Comparison of ENCODE assay signal across 26 cellular contexts in the genomic region with DNA sequence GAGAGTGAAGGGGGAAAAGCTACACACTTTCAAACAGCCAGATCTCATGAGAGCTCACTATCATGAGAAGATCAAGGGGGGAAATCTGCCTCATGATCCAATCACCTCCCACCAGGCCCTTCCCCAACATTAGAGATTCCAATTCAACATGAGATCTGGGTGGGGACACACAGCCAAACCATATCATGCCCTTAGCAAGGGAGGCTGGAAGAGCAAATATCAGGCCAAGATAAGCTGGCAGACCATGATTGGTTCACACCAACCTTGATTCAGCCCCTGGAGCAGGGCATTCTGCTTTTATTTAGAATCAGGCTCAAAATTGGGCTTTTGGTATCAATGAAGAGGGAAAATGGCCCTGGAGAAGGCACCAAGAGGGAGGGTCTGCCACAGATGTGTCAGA.
DNase-seq lines count a peak whose midpoint lies in the region; ATAC-seq and TF ChIP-seq lines count a peak whose summit lies in the region.
"Had no signal": no experiment of that assay in that cellular context is flagged by ENCODE, and none has a peak within 500 bp of the region (broad histone marks: within the 10 kb centered on the region; RNA-seq: fewer than 3 reads in every experiment).

No MANE protein-coding gene starts in this region.

- peaks cover 3% of the 10 kb centered on the region for H3K9me3 Mint-ChIP-seq in activated CD4-positive, alpha-beta T cell treated with anti-CD3 and anti-CD28 coated beads for 36 hours (ENCODE audit: low read depth)
- H3K9me3 Mint-ChIP-seq in CD4-positive, alpha-beta T cell: no peaks in the 10 kb centered on the region
- no peaks in the 10 kb centered on the region for H3K9me3 Mint-ChIP-seq in activated CD8-positive, alpha-beta T cell treated with anti-CD3 and anti-CD28 coated beads, Interleukin-2, amount 10 ng/mL, durations not matched to agents 7 days and 5 days (ENCODE audit: insufficient read depth)
- peaks cover 5% of the 10 kb centered on the region for H3K9me3 Mint-ChIP-seq in central memory CD8-positive, alpha-beta T cell

- peaks cover 82% of the 10 kb centered on the region for H3K4me1 Mint-ChIP-seq in activated CD4-positive, alpha-beta T cell treated with anti-CD3 and anti-CD28 coated beads for 36 hours
- H3K4me1 Mint-ChIP-seq in CD4-positive, alpha-beta T cell (ENCODE audit: low read depth): peaks cover 84% of the 10 kb centered on the region
- H3K4me1 Mint-ChIP-seq in activated CD8-positive, alpha-beta T cell treated with anti-CD3 and anti-CD28 coated beads, Interleukin-2, amount 10 ng/mL, durations not matched to agents 7 days and 5 days (ENCODE audit: low read depth): peaks cover 85% of the 10 kb centered on the region
- H3K4me1 Mint-ChIP-seq in central memory CD8-positive, alpha-beta T cell: peaks cover 75% of the 10 kb centered on the region

- TF ChIP-seq CTCF in CD4-positive, alpha-beta T cell (IDR thresholded peaks at IDR 0.05): no peak

- CTCF ChIA-PET in activated CD4-positive, alpha-beta T cell treated with anti-CD3 and anti-CD28 coated beads for 36 hours (lab: Charles Lee): interaction anchor here (0.7 to 1.6 kb wide), 3 partner anchors 46 to 379 kb away, joined by 3 to 7 read pairs (median 3); no protein-coding TSS in a partner anchor
- CTCF ChIA-PET in CD4-positive, alpha-beta T cell (lab: Charles Lee): no interaction called here
- CTCF ChIA-PET in activated CD8-positive, alpha-beta T cell treated with anti-CD3 and anti-CD28 coated beads, Interleukin-2, amount 10 ng/mL, durations not matched to agents 7 days and 5 days (lab: Charles Lee): interaction anchor here (1.3 to 9.9 kb wide), 2 partner anchors 15 to 379 kb away, joined by 4 to 136 read pairs; no protein-coding TSS in a partner anchor

- H3K4me3 Mint-ChIP-seq in activated CD4-positive, alpha-beta T cell treated with anti-CD3 and anti-CD28 coated beads for 36 hours: no peak overlapping the region
- no peak overlapping the region for H3K4me3 Mint-ChIP-seq in CD4-positive, alpha-beta T cell
- H3K4me3 Mint-ChIP-seq in activated CD8-positive, alpha-beta T cell treated with anti-CD3 and anti-CD28 coated beads, Interleukin-2, amount 10 ng/mL, durations not matched to agents 7 days and 5 days: no peak overlapping the region
- H3K4me3 Mint-ChIP-seq in central memory CD8-positive, alpha-beta T cell: no peak overlapping the region
- H3K4me3 Mint-ChIP-seq: activated B cell treated with CpG ODN at 0.5 μM for 24 hours, CD14-positive monocyte, mesothelial cell of epicardium, naive B cell had no signal

- H3K27ac Mint-ChIP-seq in activated CD4-positive, alpha-beta T cell treated with anti-CD3 and anti-CD28 coated beads for 36 hours: peak overlapping the region; percentile 76
- peak overlapping the region; percentile 91 for H3K27ac Mint-ChIP-seq in CD4-positive, alpha-beta T cell
- peak overlapping the region; percentile 67 for H3K27ac Mint-ChIP-seq in activated CD8-positive, alpha-beta T cell treated with anti-CD3 and anti-CD28 coated beads, Interleukin-2, amount 10 ng/mL, durations not matched to agents 7 days and 5 days
- peak overlapping the region; percentile 86 for H3K27ac Mint-ChIP-seq in central memory CD8-positive, alpha-beta T cell (ENCODE audit: low read depth)
- H3K27ac Mint-ChIP-seq: activated B cell treated with CpG ODN at 0.5 μM for 24 hours, mesothelial cell of epicardium had no signal

- no peaks in the 10 kb centered on the region for H3K9me3 ChIP-seq in CD4-positive, alpha-beta T cell (ENCODE audit: control insufficient read depth, low read length)
- H3K9me3 ChIP-seq: tibial nerve had no signal

- peaks cover 68% of the 10 kb centered on the region for H3K36me3 Mint-ChIP-seq in activated CD4-positive, alpha-beta T cell treated with anti-CD3 and anti-CD28 coated beads for 36 hours (ENCODE audit: low read depth)
- peaks cover 99% of the 10 kb centered on the region for H3K36me3 Mint-ChIP-seq in CD4-positive, alpha-beta T cell (ENCODE audit: low read depth)
- peaks cover 90% of the 10 kb centered on the region for H3K36me3 Mint-ChIP-seq in activated CD8-positive, alpha-beta T cell treated with anti-CD3 and anti-CD28 coated beads, Interleukin-2, amount 10 ng/mL, durations not matched to agents 7 days and 5 days (ENCODE audit: low read depth)
- H3K36me3 Mint-ChIP-seq in central memory CD8-positive, alpha-beta T cell (ENCODE audit: insufficient read depth): peaks cover 87% of the 10 kb centered on the region
- H3K36me3 Mint-ChIP-seq: naive B cell had no signal

- DNase-seq in activated CD4-positive, alpha-beta T cell treated with anti-CD3 and anti-CD28 coated beads for 36 hours: no peak
- DNase-seq in activated CD4-positive, alpha-beta T cell treated with anti-CD3 and anti-CD28 coated beads, Interleukin-2, amount 50 U/mL, for 4 hours: no peak
- no peak for DNase-seq in CD4-positive, alpha-beta T cell
- no peak for DNase-seq in activated CD8-positive, alpha-beta T cell treated with anti-CD3 and anti-CD28 coated beads, Interleukin-2, amount 10 ng/mL, durations not matched to agents 7 days and 5 days
- no peak for DNase-seq in central memory CD8-positive, alpha-beta T cell (ENCODE audit: low spot score in 2 of 2)
- DNase-seq in NCI-H1092 treated with DMSO at 0.1 percent for 48 hours (lab: John Stamatoyannopoulos, UW): no peak
- DNase-seq: 8988T; activated B cell treated with CpG ODN at 0.5 μM for 24 hours; activated effector memory CD4-positive, alpha-beta T cell treated with Interleukin-2 at 50 U/mL for 16 hours; aorta; effector memory CD4-positive, alpha-beta T cell; erythroblast; MV-4-11; naive B cell; NCI-H1694 treated with DMSO at 0.1 percent for 48 hours; NCI-H2171; NCI-H510A; NK-92 treated with Interleukin-12 subunit alpha and Interleukin-12 subunit beta, amount 100 ng/mL, for 24 hours; PC-9 had no signal

- no peak overlapping the region for H3K27ac ChIP-seq in CD4-positive, alpha-beta T cell (ENCODE audit: low read depth, low read length)
- H3K27ac ChIP-seq: coronary artery, PC-9, tibial nerve had no signal

- intact Hi-C loops in activated CD4-positive, alpha-beta T cell treated with anti-CD3 and anti-CD28 coated beads for 36 hours (cut with DNase I, micrococcal nuclease): no loop called here
- intact Hi-C loops in CD4-positive, alpha-beta T cell (cut with DNase I, micrococcal nuclease): no loop called here

- H3K27me3 Mint-ChIP-seq in activated CD4-positive, alpha-beta T cell treated with anti-CD3 and anti-CD28 coated beads for 36 hours: no peaks in the 10 kb centered on the region
- H3K27me3 Mint-ChIP-seq in CD4-positive, alpha-beta T cell: no peaks in the 10 kb centered on the region
- H3K27me3 Mint-ChIP-seq in activated CD8-positive, alpha-beta T cell treated with anti-CD3 and anti-CD28 coated beads, Interleukin-2, amount 10 ng/mL, durations not matched to agents 7 days and 5 days (ENCODE audit: low read depth): no peaks in the 10 kb centered on the region
- H3K27me3 Mint-ChIP-seq in central memory CD8-positive, alpha-beta T cell: no peaks in the 10 kb centered on the region
- H3K27me3 Mint-ChIP-seq: activated B cell treated with CpG ODN at 0.5 μM for 24 hours, naive B cell had no signal

- POLR2A ChIA-PET in activated CD4-positive, alpha-beta T cell treated with anti-CD3 and anti-CD28 coated beads for 36 hours (lab: Charles Lee): no interaction called here
- POLR2A ChIA-PET in CD4-positive, alpha-beta T cell (lab: Charles Lee): no interaction called here
- POLR2A ChIA-PET in activated CD8-positive, alpha-beta T cell treated with anti-CD3 and anti-CD28 coated beads, Interleukin-2, amount 10 ng/mL, durations not matched to agents 7 days and 5 days (lab: Charles Lee): no interaction called here

- no peak for ATAC-seq in activated CD4-positive, alpha-beta T cell treated with anti-CD3 and anti-CD28 coated beads for 36 hours
- ATAC-seq in CD4-positive, alpha-beta T cell (ENCODE audit: poor library complexity): no peak
- ATAC-seq in activated CD8-positive, alpha-beta T cell treated with anti-CD3 and anti-CD28 coated beads, Interleukin-2, amount 10 ng/mL, durations not matched to agents 7 days and 5 days: no peak
- ATAC-seq in central memory CD8-positive, alpha-beta T cell (replicated peaks; ENCODE audit: extremely low read depth, poor library complexity, severe bottlenecking): no peak
- ATAC-seq in HG02588 (IDR thresholded peaks at IDR 0.05; ENCODE audit: unreplicated experiment) (no peak), HG03432 (IDR thresholded peaks at IDR 0.05; ENCODE audit: unreplicated experiment) (no peak)
- ATAC-seq: Right ventricle myocardium inferior had no signal

- no peaks in the 10 kb centered on the region for H3K27me3 ChIP-seq in CD4-positive, alpha-beta T cell (ENCODE audit: control insufficient read depth, insufficient read depth, low read length)
- H3K27me3 ChIP-seq: tibial nerve had no signal
